Comparison of ENCODE assay signal across 8 cellular contexts in genomic region chr10:110496553-110497437, GRCh38. TPM values are rescaled to one million over a fixed set of nuclear protein-coding genes. Genes with fewer than 3 reads are reported as not detected.
DNase-seq lines count a peak whose midpoint lies in the region; ATAC-seq and TF ChIP-seq lines count a peak whose summit lies in the region.

No MANE protein-coding gene starts in this region.

- 22 to 32% (median 31%) methylated on average over 22 of the region's 22 CpGs for WGBS in stomach, 5 donors

- H3K36me3 Mint-ChIP-seq in activated naive CD4-positive, alpha-beta T cell treated with anti-CD3 and anti-CD28 coated beads for 36 hours (ENCODE audit: low read depth), result peaks cover 32% of the 10 kb centered on the region
- H3K36me3 Mint-ChIP-seq in activated naive CD4-positive, alpha-beta T cell treated with anti-CD3 and anti-CD28 coated beads, Interleukin-2, amount 50 U/mL, for 72 hours, result peaks cover 17 to 36% of the 10 kb centered on the region in 2 donors

- no peaks in the 10 kb centered on the region for H3K27me3 Mint-ChIP-seq in activated naive CD4-positive, alpha-beta T cell treated with anti-CD3 and anti-CD28 coated beads for 36 hours (ENCODE audit: low read depth)

- H3K27ac ChIP-seq in iPS-20b (ENCODE audit: low read length), result no peak overlapping the region
- H3K27ac ChIP-seq in stomach, result peak overlapping the region; percentile 89 to 93 (median 91)

- H3K9me3 Mint-ChIP-seq in activated naive CD4-positive, alpha-beta T cell treated with anti-CD3 and anti-CD28 coated beads for 36 hours, result no peaks in the 10 kb centered on the region
- no peaks in the 10 kb centered on the region for H3K9me3 Mint-ChIP-seq in activated naive CD4-positive, alpha-beta T cell treated with anti-CD3 and anti-CD28 coated beads, Interleukin-2, amount 50 U/mL, for 72 hours

- DNase-seq in activated naive CD4-positive, alpha-beta T cell treated with anti-CD3 and anti-CD28 coated beads for 36 hours, result no peak
- no peak for DNase-seq in activated naive CD4-positive, alpha-beta T cell (lab: John Stamatoyannopoulos, UW)
- DNase-seq in activated naive CD4-positive, alpha-beta T cell treated with anti-CD3 and anti-CD28 coated beads, Interleukin-2, amount 50 U/mL, for 72 hours (ENCODE audit: low spot score in 2 of 2), result no peak
- DNase-seq in stomach, result no peak
- no peak for DNase-seq in AML-193 (lab: John Stamatoyannopoulos, UW)

- H3K27me3 ChIP-seq in iPS-20b (ENCODE audit: insufficient read depth, low read length), result peaks cover 50% of the 10 kb centered on the region
- H3K27me3 ChIP-seq in stomach, result peaks cover 0 to 14% (median 7%) of the 10 kb centered on the region in 3 donors

- H3K27ac Mint-ChIP-seq in activated naive CD4-positive, alpha-beta T cell treated with anti-CD3 and anti-CD28 coated beads for 36 hours, result peak overlapping the region; percentile 89
- H3K27ac Mint-ChIP-seq in activated naive CD4-positive, alpha-beta T cell treated with anti-CD3 and anti-CD28 coated beads, Interleukin-2, amount 50 U/mL, for 72 hours, result peak overlapping the region; percentile 92 to 95

- H3K4me1 ChIP-seq in iPS-20b (ENCODE audit: insufficient read depth, low read length) (peaks cover 26% of the 10 kb centered on the region; the same call in 1 of the 2 replicates), stomach (peaks cover 36 to 54% (median 47%) of the 10 kb centered on the region in 4 donors)

- peak overlapping the region; percentile 89 for H3K4me3 Mint-ChIP-seq in activated naive CD4-positive, alpha-beta T cell treated with anti-CD3 and anti-CD28 coated beads for 36 hours

- intact Hi-C loops in activated naive CD4-positive, alpha-beta T cell treated with anti-CD3 and anti-CD28 coated beads for 36 hours (cut with micrococcal nuclease), result loop anchor here (1.0 to 2.0 kb wide), 5 partner anchors 82 to 358 kb away; no protein-coding TSS in a partner anchor
- intact Hi-C loops in stomach (cut with DNase I; ENCODE audit: low total_unique reads), result no loop called here

- TF ChIP-seq EP300 in stomach (IDR thresholded peaks at IDR 0.05), result no peak

- no peak for TF ChIP-seq CTCF in stomach (IDR thresholded peaks at IDR 0.05)

- no peak for TF ChIP-seq POLR2A in stomach (IDR thresholded peaks at IDR 0.05)

- H3K4me1 Mint-ChIP-seq in activated naive CD4-positive, alpha-beta T cell treated with anti-CD3 and anti-CD28 coated beads for 36 hours (ENCODE audit: low read depth), result peaks cover 37% of the 10 kb centered on the region

- H3K4me3 ChIP-seq in iPS-20b (ENCODE audit: low read length), result peak overlapping the region; percentile 76
- H3K4me3 ChIP-seq in stomach, result peak overlapping the region; percentile 60 to 76 (median 71)

- no peaks in the 10 kb centered on the region for H3K36me3 ChIP-seq in iPS-20b (ENCODE audit: insufficient read depth, low read depth, low read length)
- H3K36me3 ChIP-seq in stomach, result no peaks in the 10 kb centered on the region

- H3K9ac ChIP-seq in iPS-20b (ENCODE audit: low read depth, low read length), result peak overlapping the region; percentile 66; the same call in 1 of the 2 replicates

- H3K9me3 ChIP-seq in iPS-20b (ENCODE audit: insufficient read depth, low read depth, low read length) (no peaks in the 10 kb centered on the region), stomach (no peaks in the 10 kb centered on the region)

- CTCF ChIA-PET in activated naive CD4-positive, alpha-beta T cell treated with anti-CD3 and anti-CD28 coated beads for 36 hours (lab: Charles Lee), result interaction anchor here (1.1 to 6.0 kb wide), 2 partner anchors 13 to 143 kb away, joined by 3 to 64 read pairs; no protein-coding TSS in a partner anchor

- no peak for ATAC-seq in activated naive CD4-positive, alpha-beta T cell treated with anti-CD3 and anti-CD28 coated beads, Interleukin-2, amount 50 U/mL, for 72 hours
- ATAC-seq in GM21515 (IDR thresholded peaks at IDR 0.05; ENCODE audit: unreplicated experiment), result no peak
- no peak for ATAC-seq in HG03039 (IDR thresholded peaks at IDR 0.05; ENCODE audit: unreplicated experiment)

RNA-seq across cellular contexts. Expression of gene DUSP5, which starts 0.9 kb away (rescaled TPM):
- total RNA-seq in activated naive CD4-positive, alpha-beta T cell treated with anti-CD3 and anti-CD28 coated beads for 36 hours, result 10 to 100 TPM; 51.0 to 53.5 TPM
- 10 to 100 TPM; 23.0 to 32.4 TPM for total RNA-seq in activated naive CD4-positive, alpha-beta T cell treated with anti-CD3 and anti-CD28 coated beads, Interleukin-2, amount 50 U/mL, for 72 hours
- total RNA-seq in stomach, result 10 to 100 TPM in 3 of 5 donors, 1 to 10 TPM in 1, under 1 TPM in 1; 0.58 to 22.3 (median 10.7) TPM
- polyA plus RNA-seq in stomach, result 10 to 100 TPM in 2 of 3 donors, 1 to 10 TPM in 1; 9.9 to 23.2 (median 10.4) TPM
